ENCODE assay signal across 1 cellular context in the genomic region with DNA sequence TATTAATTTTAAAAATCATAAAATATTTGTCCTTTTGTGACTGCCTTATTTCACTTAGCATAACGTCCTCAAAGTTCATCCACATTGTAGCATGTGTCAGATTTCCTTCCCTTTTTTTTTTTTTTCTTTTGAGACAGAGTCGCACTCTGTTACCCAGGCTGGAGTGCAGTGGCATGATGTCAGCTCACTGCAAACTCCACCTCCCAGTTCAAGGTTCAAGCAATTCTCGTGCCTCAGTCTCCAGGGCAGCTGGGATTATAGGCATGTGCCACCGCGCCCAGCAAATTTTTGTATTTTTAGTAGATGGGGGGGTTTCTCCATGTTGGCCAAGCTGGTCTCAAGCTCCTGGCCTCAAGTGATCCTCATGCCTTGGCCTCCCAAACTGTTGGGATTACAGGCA.
TF ChIP-seq lines count a peak whose summit lies in the region.

No MANE protein-coding gene starts in this region.

TF ChIP-seq in HepG2, 621 proteins besides CTCF, POLR2A, EP300 and RAD21 (continued from another document and continues in another):
- no peak for TF ChIP-seq EZH2 (conservative IDR thresholded peaks at IDR 0.05; ENCODE audit: low read depth, low read length)
- TF ChIP-seq RAD51 (IDR thresholded peaks at IDR 0.05; ENCODE audit: borderline replicate concordance): no peak
- TF ChIP-seq ZNF790 (CRISPR knock-in tag; IDR thresholded peaks at IDR 0.05; ENCODE audit: borderline replicate concordance): no peak
- no peak for TF ChIP-seq PHB2 (IDR thresholded peaks at IDR 0.05; ENCODE audit: partially characterized antibody)
- TF ChIP-seq, protein P1, sequence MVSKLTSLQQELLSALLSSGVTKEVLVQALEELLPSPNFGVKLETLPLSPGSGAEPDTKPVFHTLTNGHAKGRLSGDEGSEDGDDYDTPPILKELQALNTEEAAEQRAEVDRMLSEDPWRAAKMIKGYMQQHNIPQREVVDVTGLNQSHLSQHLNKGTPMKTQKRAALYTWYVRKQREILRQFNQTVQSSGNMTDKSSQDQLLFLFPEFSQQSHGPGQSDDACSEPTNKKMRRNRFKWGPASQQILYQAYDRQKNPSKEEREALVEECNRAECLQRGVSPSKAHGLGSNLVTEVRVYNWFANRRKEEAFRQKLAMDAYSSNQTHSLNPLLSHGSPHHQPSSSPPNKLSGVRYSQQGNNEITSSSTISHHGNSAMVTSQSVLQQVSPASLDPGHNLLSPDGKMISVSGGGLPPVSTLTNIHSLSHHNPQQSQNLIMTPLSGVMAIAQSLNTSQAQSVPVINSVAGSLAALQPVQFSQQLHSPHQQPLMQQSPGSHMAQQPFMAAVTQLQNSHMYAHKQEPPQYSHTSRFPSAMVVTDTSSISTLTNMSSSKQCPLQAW (CRISPR knock-in tag; IDR thresholded peaks at IDR 0.05): 0 out of 2 replicates have a peak, but pooled peaks have one; percentile 27
- TF ChIP-seq KDM5B (CRISPR knock-in tag; IDR thresholded peaks at IDR 0.05; ENCODE audit: borderline replicate concordance): no peak
- 0 out of 2 replicates have a peak, but pooled peaks have one; percentile 20 for TF ChIP-seq SOX5 (CRISPR knock-in tag; IDR thresholded peaks at IDR 0.05; ENCODE audit: borderline replicate concordance)
- TF ChIP-seq, protein P2, sequence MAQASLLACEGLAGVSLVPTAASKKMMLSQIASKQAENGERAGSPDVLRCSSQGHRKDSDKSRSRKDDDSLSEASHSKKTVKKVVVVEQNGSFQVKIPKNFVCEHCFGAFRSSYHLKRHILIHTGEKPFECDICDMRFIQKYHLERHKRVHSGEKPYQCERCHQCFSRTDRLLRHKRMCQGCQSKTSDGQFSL (CRISPR knock-in tag; IDR thresholded peaks at IDR 0.05): no peak
- TF ChIP-seq, protein P3, sequence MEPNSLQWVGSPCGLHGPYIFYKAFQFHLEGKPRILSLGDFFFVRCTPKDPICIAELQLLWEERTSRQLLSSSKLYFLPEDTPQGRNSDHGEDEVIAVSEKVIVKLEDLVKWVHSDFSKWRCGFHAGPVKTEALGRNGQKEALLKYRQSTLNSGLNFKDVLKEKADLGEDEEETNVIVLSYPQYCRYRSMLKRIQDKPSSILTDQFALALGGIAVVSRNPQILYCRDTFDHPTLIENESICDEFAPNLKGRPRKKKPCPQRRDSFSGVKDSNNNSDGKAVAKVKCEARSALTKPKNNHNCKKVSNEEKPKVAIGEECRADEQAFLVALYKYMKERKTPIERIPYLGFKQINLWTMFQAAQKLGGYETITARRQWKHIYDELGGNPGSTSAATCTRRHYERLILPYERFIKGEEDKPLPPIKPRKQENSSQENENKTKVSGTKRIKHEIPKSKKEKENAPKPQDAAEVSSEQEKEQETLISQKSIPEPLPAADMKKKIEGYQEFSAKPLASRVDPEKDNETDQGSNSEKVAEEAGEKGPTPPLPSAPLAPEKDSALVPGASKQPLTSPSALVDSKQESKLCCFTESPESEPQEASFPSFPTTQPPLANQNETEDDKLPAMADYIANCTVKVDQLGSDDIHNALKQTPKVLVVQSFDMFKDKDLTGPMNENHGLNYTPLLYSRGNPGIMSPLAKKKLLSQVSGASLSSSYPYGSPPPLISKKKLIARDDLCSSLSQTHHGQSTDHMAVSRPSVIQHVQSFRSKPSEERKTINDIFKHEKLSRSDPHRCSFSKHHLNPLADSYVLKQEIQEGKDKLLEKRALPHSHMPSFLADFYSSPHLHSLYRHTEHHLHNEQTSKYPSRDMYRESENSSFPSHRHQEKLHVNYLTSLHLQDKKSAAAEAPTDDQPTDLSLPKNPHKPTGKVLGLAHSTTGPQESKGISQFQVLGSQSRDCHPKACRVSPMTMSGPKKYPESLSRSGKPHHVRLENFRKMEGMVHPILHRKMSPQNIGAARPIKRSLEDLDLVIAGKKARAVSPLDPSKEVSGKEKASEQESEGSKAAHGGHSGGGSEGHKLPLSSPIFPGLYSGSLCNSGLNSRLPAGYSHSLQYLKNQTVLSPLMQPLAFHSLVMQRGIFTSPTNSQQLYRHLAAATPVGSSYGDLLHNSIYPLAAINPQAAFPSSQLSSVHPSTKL (CRISPR knock-in tag; IDR thresholded peaks at IDR 0.05): peak; percentile 64
- TF ChIP-seq, protein P4, sequence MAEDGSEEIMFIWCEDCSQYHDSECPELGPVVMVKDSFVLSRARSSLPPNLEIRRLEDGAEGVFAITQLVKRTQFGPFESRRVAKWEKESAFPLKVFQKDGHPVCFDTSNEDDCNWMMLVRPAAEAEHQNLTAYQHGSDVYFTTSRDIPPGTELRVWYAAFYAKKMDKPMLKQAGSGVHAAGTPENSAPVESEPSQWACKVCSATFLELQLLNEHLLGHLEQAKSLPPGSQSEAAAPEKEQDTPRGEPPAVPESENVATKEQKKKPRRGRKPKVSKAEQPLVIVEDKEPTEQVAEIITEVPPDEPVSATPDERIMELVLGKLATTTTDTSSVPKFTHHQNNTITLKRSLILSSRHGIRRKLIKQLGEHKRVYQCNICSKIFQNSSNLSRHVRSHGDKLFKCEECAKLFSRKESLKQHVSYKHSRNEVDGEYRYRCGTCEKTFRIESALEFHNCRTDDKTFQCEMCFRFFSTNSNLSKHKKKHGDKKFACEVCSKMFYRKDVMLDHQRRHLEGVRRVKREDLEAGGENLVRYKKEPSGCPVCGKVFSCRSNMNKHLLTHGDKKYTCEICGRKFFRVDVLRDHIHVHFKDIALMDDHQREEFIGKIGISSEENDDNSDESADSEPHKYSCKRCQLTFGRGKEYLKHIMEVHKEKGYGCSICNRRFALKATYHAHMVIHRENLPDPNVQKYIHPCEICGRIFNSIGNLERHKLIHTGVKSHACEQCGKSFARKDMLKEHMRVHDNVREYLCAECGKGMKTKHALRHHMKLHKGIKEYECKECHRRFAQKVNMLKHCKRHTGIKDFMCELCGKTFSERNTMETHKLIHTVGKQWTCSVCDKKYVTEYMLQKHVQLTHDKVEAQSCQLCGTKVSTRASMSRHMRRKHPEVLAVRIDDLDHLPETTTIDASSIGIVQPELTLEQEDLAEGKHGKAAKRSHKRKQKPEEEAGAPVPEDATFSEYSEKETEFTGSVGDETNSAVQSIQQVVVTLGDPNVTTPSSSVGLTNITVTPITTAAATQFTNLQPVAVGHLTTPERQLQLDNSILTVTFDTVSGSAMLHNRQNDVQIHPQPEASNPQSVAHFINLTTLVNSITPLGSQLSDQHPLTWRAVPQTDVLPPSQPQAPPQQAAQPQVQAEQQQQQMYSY (CRISPR knock-in tag; IDR thresholded peaks at IDR 0.05): no peak
- TF ChIP-seq, protein P5, sequence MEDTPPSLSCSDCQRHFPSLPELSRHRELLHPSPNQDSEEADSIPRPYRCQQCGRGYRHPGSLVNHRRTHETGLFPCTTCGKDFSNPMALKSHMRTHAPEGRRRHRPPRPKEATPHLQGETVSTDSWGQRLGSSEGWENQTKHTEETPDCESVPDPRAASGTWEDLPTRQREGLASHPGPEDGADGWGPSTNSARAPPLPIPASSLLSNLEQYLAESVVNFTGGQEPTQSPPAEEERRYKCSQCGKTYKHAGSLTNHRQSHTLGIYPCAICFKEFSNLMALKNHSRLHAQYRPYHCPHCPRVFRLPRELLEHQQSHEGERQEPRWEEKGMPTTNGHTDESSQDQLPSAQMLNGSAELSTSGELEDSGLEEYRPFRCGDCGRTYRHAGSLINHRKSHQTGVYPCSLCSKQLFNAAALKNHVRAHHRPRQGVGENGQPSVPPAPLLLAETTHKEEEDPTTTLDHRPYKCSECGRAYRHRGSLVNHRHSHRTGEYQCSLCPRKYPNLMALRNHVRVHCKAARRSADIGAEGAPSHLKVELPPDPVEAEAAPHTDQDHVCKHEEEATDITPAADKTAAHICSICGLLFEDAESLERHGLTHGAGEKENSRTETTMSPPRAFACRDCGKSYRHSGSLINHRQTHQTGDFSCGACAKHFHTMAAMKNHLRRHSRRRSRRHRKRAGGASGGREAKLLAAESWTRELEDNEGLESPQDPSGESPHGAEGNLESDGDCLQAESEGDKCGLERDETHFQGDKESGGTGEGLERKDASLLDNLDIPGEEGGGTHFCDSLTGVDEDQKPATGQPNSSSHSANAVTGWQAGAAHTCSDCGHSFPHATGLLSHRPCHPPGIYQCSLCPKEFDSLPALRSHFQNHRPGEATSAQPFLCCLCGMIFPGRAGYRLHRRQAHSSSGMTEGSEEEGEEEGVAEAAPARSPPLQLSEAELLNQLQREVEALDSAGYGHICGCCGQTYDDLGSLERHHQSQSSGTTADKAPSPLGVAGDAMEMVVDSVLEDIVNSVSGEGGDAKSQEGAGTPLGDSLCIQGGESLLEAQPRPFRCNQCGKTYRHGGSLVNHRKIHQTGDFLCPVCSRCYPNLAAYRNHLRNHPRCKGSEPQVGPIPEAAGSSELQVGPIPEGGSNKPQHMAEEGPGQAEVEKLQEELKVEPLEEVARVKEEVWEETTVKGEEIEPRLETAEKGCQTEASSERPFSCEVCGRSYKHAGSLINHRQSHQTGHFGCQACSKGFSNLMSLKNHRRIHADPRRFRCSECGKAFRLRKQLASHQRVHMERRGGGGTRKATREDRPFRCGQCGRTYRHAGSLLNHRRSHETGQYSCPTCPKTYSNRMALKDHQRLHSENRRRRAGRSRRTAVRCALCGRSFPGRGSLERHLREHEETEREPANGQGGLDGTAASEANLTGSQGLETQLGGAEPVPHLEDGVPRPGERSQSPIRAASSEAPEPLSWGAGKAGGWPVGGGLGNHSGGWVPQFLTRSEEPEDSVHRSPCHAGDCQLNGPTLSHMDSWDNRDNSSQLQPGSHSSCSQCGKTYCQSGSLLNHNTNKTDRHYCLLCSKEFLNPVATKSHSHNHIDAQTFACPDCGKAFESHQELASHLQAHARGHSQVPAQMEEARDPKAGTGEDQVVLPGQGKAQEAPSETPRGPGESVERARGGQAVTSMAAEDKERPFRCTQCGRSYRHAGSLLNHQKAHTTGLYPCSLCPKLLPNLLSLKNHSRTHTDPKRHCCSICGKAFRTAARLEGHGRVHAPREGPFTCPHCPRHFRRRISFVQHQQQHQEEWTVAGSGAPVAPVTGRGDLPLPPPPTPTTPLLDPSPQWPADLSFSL (CRISPR knock-in tag; IDR thresholded peaks at IDR 0.05): no peak
- TF ChIP-seq NCOA5 (CRISPR knock-in tag; IDR thresholded peaks at IDR 0.05): no peak
- TF ChIP-seq, protein P6, sequence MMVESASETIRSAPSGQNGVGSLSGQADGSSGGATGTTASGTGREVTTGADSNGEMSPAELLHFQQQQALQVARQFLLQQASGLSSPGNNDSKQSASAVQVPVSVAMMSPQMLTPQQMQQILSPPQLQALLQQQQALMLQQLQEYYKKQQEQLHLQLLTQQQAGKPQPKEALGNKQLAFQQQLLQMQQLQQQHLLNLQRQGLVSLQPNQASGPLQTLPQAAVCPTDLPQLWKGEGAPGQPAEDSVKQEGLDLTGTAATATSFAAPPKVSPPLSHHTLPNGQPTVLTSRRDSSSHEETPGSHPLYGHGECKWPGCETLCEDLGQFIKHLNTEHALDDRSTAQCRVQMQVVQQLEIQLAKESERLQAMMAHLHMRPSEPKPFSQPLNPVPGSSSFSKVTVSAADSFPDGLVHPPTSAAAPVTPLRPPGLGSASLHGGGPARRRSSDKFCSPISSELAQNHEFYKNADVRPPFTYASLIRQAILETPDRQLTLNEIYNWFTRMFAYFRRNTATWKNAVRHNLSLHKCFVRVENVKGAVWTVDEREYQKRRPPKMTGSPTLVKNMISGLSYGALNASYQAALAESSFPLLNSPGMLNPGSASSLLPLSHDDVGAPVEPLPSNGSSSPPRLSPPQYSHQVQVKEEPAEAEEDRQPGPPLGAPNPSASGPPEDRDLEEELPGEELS (CRISPR knock-in tag; IDR thresholded peaks at IDR 0.05): no peak
- no peak for TF ChIP-seq RFXANK (CRISPR knock-in tag; IDR thresholded peaks at IDR 0.05)
- peak; percentile 83 for TF ChIP-seq ZMYM3 (CRISPR knock-in tag; IDR thresholded peaks at IDR 0.05)
- TF ChIP-seq, protein P7, sequence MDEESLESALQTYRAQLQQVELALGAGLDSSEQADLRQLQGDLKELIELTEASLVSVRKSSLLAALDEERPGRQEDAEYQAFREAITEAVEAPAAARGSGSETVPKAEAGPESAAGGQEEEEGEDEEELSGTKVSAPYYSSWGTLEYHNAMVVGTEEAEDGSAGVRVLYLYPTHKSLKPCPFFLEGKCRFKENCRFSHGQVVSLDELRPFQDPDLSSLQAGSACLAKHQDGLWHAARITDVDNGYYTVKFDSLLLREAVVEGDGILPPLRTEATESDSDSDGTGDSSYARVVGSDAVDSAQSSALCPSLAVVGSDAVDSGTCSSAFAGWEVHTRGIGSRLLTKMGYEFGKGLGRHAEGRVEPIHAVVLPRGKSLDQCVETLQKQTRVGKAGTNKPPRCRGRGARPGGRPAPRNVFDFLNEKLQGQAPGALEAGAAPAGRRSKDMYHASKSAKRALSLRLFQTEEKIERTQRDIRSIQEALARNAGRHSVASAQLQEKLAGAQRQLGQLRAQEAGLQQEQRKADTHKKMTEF (CRISPR knock-in tag; IDR thresholded peaks at IDR 0.05): 0 out of 2 replicates have a peak, but pooled peaks have one; percentile 31
- TF ChIP-seq, protein P8, sequence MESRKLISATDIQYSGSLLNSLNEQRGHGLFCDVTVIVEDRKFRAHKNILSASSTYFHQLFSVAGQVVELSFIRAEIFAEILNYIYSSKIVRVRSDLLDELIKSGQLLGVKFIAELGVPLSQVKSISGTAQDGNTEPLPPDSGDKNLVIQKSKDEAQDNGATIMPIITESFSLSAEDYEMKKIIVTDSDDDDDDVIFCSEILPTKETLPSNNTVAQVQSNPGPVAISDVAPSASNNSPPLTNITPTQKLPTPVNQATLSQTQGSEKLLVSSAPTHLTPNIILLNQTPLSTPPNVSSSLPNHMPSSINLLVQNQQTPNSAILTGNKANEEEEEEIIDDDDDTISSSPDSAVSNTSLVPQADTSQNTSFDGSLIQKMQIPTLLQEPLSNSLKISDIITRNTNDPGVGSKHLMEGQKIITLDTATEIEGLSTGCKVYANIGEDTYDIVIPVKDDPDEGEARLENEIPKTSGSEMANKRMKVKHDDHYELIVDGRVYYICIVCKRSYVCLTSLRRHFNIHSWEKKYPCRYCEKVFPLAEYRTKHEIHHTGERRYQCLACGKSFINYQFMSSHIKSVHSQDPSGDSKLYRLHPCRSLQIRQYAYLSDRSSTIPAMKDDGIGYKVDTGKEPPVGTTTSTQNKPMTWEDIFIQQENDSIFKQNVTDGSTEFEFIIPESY (CRISPR knock-in tag; IDR thresholded peaks at IDR 0.05): 0 out of 2 replicates have a peak, but pooled peaks have one; percentile 55
- TF ChIP-seq SALL2 (CRISPR knock-in tag; IDR thresholded peaks at IDR 0.05): no peak
- TF ChIP-seq ZNF510 (CRISPR knock-in tag; IDR thresholded peaks at IDR 0.05; ENCODE audit: low read depth): no peak
- no peak for TF ChIP-seq PAWR (CRISPR knock-in tag; IDR thresholded peaks at IDR 0.05; ENCODE audit: borderline replicate concordance)
- TF ChIP-seq, protein P9, sequence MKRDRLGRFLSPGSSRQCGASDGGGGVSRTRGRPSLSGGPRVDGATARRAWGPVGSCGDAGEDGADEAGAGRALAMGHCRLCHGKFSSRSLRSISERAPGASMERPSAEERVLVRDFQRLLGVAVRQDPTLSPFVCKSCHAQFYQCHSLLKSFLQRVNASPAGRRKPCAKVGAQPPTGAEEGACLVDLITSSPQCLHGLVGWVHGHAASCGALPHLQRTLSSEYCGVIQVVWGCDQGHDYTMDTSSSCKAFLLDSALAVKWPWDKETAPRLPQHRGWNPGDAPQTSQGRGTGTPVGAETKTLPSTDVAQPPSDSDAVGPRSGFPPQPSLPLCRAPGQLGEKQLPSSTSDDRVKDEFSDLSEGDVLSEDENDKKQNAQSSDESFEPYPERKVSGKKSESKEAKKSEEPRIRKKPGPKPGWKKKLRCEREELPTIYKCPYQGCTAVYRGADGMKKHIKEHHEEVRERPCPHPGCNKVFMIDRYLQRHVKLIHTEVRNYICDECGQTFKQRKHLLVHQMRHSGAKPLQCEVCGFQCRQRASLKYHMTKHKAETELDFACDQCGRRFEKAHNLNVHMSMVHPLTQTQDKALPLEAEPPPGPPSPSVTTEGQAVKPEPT (CRISPR knock-in tag; IDR thresholded peaks at IDR 0.05; ENCODE audit: low read depth): no peak
- TF ChIP-seq KMT2B (CRISPR knock-in tag; IDR thresholded peaks at IDR 0.05): peak; percentile 32; the same call in 1 of the 2 replicates
